In genomic region chr9:104841601-104842106, GRCh38 we compare ENCODE assay signal across 13 cellular contexts.
"Had no signal": no experiment of that assay in that cellular context is flagged by ENCODE, and none has a peak within 500 bp of the region (broad histone marks: within the 10 kb centered on the region; RNA-seq: fewer than 3 reads in every experiment).

No MANE protein-coding gene starts in this region.

- ATAC-seq: left colon had no signal

- H3K9me3 ChIP-seq: gastrocnemius medialis, upper lobe of left lung had no signal

- H3K4me3 ChIP-seq: gastrocnemius medialis, neural progenitor cell, upper lobe of left lung had no signal

- H3K4me2 ChIP-seq: neural progenitor cell had no signal

- H3K4me3 Mint-ChIP-seq: activated naive CD8-positive, alpha-beta T cell treated with anti-CD3 and anti-CD28 coated beads, Interleukin-2, amount 10 ng/mL, durations not matched to agents 7 days and 5 days; mesothelial cell of epicardium; neural progenitor cell had no signal

- H3K9me3 Mint-ChIP-seq: activated naive CD8-positive, alpha-beta T cell treated with anti-CD3 and anti-CD28 coated beads, Interleukin-2, amount 10 ng/mL, durations not matched to agents 7 days and 5 days; mesothelial cell of epicardium; neural progenitor cell had no signal

- H3K36me3 Mint-ChIP-seq: activated naive CD8-positive, alpha-beta T cell treated with anti-CD3 and anti-CD28 coated beads, Interleukin-2, amount 10 ng/mL, durations not matched to agents 7 days and 5 days had no signal

- DNase-seq: activated naive CD4-positive, alpha-beta T cell; activated naive CD8-positive, alpha-beta T cell treated with anti-CD3 and anti-CD28 coated beads, Interleukin-2, amount 10 ng/mL, durations not matched to agents 7 days and 5 days; activated T-cell treated with anti-CD3 and anti-CD28 coated beads for 4 hours; effector memory CD4-positive, alpha-beta T cell; gastrocnemius medialis; left colon; stimulated activated CD4-positive, alpha-beta T cell treated with anti-CD3 and anti-CD28 coated beads, Interleukin-15, amount 100 ng/mL, for 24 hours; stimulated activated CD4-positive, alpha-beta T cell treated with anti-CD3 and anti-CD28 coated beads, Interleukin-4, amount 100 ng/mL, for 1 hour; stimulated activated naive CD4-positive, alpha-beta T cell had no signal

- H3K27ac Mint-ChIP-seq: activated naive CD8-positive, alpha-beta T cell treated with anti-CD3 and anti-CD28 coated beads, Interleukin-2, amount 10 ng/mL, durations not matched to agents 7 days and 5 days; neural progenitor cell had no signal

- H2AFZ ChIP-seq: neural progenitor cell, parathyroid adenoma had no signal

- H3K36me3 ChIP-seq: neural progenitor cell had no signal

- H3K4me1 ChIP-seq: gastrocnemius medialis, parathyroid adenoma had no signal

- H3K27me3 ChIP-seq: gastrocnemius medialis, neural progenitor cell, upper lobe of left lung had no signal

- H3K4me1 Mint-ChIP-seq: activated naive CD8-positive, alpha-beta T cell treated with anti-CD3 and anti-CD28 coated beads, Interleukin-2, amount 10 ng/mL, durations not matched to agents 7 days and 5 days; neural progenitor cell had no signal

- H3K27ac ChIP-seq: gastrocnemius medialis, neural progenitor cell, parathyroid adenoma had no signal

- H3K9ac ChIP-seq: neural progenitor cell, parathyroid adenoma had no signal
